19 cellular contexts compared by ENCODE assay signal in the genomic region with DNA sequence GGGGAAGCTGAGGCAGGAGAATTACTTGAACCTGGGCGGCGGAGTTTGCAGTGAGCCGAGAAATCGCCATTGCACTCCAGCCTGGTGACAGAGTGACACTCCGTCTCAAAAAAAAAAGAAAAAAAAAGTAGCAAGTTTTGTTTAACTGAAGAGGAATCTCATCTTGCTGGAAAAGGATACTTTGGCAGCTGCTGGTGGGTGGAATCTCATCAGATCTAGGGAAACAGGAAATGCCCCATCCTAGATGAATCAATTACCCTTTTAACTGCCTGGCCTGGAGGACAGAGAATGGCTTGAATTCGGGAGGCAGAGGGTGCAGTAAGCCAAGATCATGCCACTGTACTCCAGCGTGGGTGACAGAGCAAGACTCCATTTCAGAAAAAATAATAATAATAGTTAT. TPM values are rescaled to one million over a fixed set of nuclear protein-coding genes. Genes with fewer than 3 reads are reported as not detected.
"Had no signal": no experiment of that assay in that cellular context is flagged by ENCODE, and none has a peak within 500 bp of the region (broad histone marks: within the 10 kb centered on the region; RNA-seq: fewer than 3 reads in every experiment).

No MANE protein-coding gene starts in this region.

- H3K27me3 ChIP-seq: colonic mucosa, esophagus muscularis mucosa, foreskin keratinocyte, gastroesophageal sphincter, heart left ventricle, hepatocyte, left lung had no signal

- DNase-seq: colonic mucosa; cortex of kidney; effector CD8-positive, alpha-beta T cell; effector memory CD8-positive, alpha-beta T cell; foreskin keratinocyte; heart left ventricle; hypothalamus; left cardiac atrium; left lung; left ventricle myocardium superior; lower lobe of right lung; mesenchymal stem cell; midbrain; naive thymus-derived CD4-positive, alpha-beta T cell had no signal

- ATAC-seq: effector memory CD8-positive, alpha-beta T cell; foreskin keratinocyte; gastroesophageal sphincter; heart left ventricle; left cardiac atrium; left lung; left ventricle myocardium superior; lower lobe of right lung; naive thymus-derived CD4-positive, alpha-beta T cell had no signal

- H3K4me3 Mint-ChIP-seq: dendritic cell treated with granulocyte-macrophage colony-stimulating factor and Interleukin-4, amounts not matched to agents 40 ng/mL and 50 ng/mL, for 4 days; effector memory CD8-positive, alpha-beta T cell; naive thymus-derived CD4-positive, alpha-beta T cell had no signal

- H3K27ac Mint-ChIP-seq: dendritic cell treated with granulocyte-macrophage colony-stimulating factor and Interleukin-4, amounts not matched to agents 40 ng/mL and 50 ng/mL, for 4 days; effector memory CD8-positive, alpha-beta T cell; naive thymus-derived CD4-positive, alpha-beta T cell had no signal

- H3K9me3 ChIP-seq: colonic mucosa, esophagus muscularis mucosa, gastroesophageal sphincter had no signal

- H3K27me3 Mint-ChIP-seq: dendritic cell treated with granulocyte-macrophage colony-stimulating factor and Interleukin-4, amounts not matched to agents 40 ng/mL and 50 ng/mL, for 4 days; effector memory CD8-positive, alpha-beta T cell; naive thymus-derived CD4-positive, alpha-beta T cell had no signal

- H3K4me3 ChIP-seq: colonic mucosa, esophagus muscularis mucosa, gastroesophageal sphincter, heart left ventricle, hepatocyte, left lung, lower lobe of right lung had no signal

- H3K36me3 ChIP-seq: colonic mucosa had no signal

- H3K4me1 ChIP-seq: colonic mucosa, esophagus muscularis mucosa, foreskin keratinocyte, gastroesophageal sphincter, heart left ventricle, left lung, lower lobe of right lung had no signal

- H3K27ac ChIP-seq: colonic mucosa, esophagus muscularis mucosa, foreskin keratinocyte, gastroesophageal sphincter, heart left ventricle, hepatocyte, left lung, lower lobe of right lung had no signal

- H3K4me2 ChIP-seq: hepatocyte had no signal

- H2AFZ ChIP-seq: hepatocyte had no signal

RNA-seq across cellular contexts. Expression of gene ZNF320, which starts 8.4 kb away (rescaled TPM):
- total RNA-seq: mononuclear cell had no signal
